Comparison of ENCODE assay signal across 8 cellular contexts in the genomic region with DNA sequence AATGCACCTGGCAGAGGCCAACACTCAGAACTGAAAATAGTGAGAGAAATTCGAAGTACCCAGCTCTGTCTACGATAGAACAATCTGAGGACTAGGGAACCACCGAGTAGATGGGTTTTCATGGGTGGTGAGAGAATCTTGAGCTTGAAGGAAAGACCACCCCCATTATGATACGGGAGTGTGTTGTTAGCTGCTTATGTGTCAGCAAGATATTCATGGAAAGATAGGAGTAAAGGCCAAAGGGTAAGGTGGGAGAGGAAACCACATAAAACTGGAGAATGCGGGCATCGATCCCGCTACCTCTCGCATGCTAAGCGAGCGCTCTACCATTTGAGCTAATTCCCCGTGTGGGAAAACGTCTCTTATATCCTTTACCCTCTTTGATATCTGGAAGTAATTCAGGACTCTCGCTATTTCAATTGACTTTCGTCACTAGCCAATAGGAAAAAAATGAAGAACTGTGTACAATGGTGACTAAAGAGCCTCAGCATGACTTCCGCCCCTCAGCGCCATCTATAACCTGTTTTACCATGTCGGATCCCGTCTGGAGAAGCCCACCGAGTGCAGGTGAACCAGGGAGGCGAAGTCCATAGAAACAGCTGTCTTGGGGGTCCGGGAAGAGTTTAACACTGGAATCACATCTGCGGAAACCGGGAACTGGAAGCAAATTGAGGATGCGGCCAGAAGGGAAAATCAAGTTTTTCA. TPM values are rescaled to one million over a fixed set of nuclear protein-coding genes. Genes with fewer than 3 reads are reported as not detected.
A peak's percentile ranks its signal among the peaks of the same experiment; 100 is the strongest.
DNase-seq lines count a peak whose midpoint lies in the region; ATAC-seq and TF ChIP-seq lines count a peak whose summit lies in the region.

No MANE protein-coding gene starts in this region.

- H3K4me3 Mint-ChIP-seq in activated naive CD8-positive, alpha-beta T cell treated with anti-CD3 and anti-CD28 coated beads for 36 hours: peak overlapping the region; percentile 84

- H3K27me3 Mint-ChIP-seq in activated naive CD8-positive, alpha-beta T cell treated with anti-CD3 and anti-CD28 coated beads for 36 hours: peaks cover 12% of the 10 kb centered on the region

- H3K4me1 Mint-ChIP-seq in activated naive CD8-positive, alpha-beta T cell treated with anti-CD3 and anti-CD28 coated beads for 36 hours: peaks cover 33% of the 10 kb centered on the region

- TF ChIP-seq CTCF in PC-9 (conservative IDR thresholded peaks at IDR 0.05) (no peak), cardiac muscle cell (IDR thresholded peaks at IDR 0.05; ENCODE audit: low read depth, low read length) (no peak), parathyroid adenoma (IDR thresholded peaks at IDR 0.05) (no peak)

- H3F3A ChIP-seq in PC-9 (ENCODE audit: insufficient read depth, low read depth): peaks cover 37% of the 10 kb centered on the region

- no peaks in the 10 kb centered on the region for H3K79me2 ChIP-seq in PC-9 (ENCODE audit: low read depth)
- no peaks in the 10 kb centered on the region for H3K79me2 ChIP-seq in parathyroid adenoma

- ATAC-seq in GM21360 (IDR thresholded peaks at IDR 0.05; ENCODE audit: unreplicated experiment): no peak
- no peak for ATAC-seq in HG03469 (IDR thresholded peaks at IDR 0.05; ENCODE audit: unreplicated experiment)

- no peaks in the 10 kb centered on the region for H3K36me3 ChIP-seq in PC-9 (ENCODE audit: low read depth)
- no peaks in the 10 kb centered on the region for H3K36me3 ChIP-seq in cardiac muscle cell
- no peaks in the 10 kb centered on the region for H3K36me3 ChIP-seq in parathyroid adenoma (ENCODE audit: control insufficient read depth, insufficient read depth, low read length)

- peak; percentile 95 for DNase-seq in DMS 273 (lab: John Stamatoyannopoulos, UW; ENCODE audit: unreplicated experiment)
- DNase-seq in LHCN-M2 (ENCODE audit: low read depth): peak; percentile 90
- DNase-seq in PC-9: peak; percentile 76 to 90
- peak; percentile 47 for DNase-seq in activated naive CD8-positive, alpha-beta T cell treated with anti-CD3 and anti-CD28 coated beads for 36 hours
- DNase-seq in cardiac muscle cell (ENCODE audit: low read depth in 1 of 2, low spot score in 1 of 2): peak; percentile 72 to 87

- H3K36me3 Mint-ChIP-seq in activated naive CD8-positive, alpha-beta T cell treated with anti-CD3 and anti-CD28 coated beads for 36 hours: peaks cover 3% of the 10 kb centered on the region

- TSS peak; percentile 74 for BruUV-seq in PC-9 (replicated peaks; lab: Mats Ljungman, UMichigan)

- POLR2A ChIA-PET in PC-9 (lab: Charles Lee; ENCODE audit: unreplicated experiment): interaction anchor here (0.5 to 1.4 kb wide), 5 partner anchors 24 to 546 kb away, joined by 3 to 39 read pairs (median 3); a partner anchor contains a TSS

- H3K27me3 ChIP-seq in PC-9 (ENCODE audit: insufficient read depth, low read depth) (no peaks in the 10 kb centered on the region), cardiac muscle cell (peaks cover 7% of the 10 kb centered on the region), parathyroid adenoma (ENCODE audit: control insufficient read depth, insufficient read depth, low read length) (no peaks in the 10 kb centered on the region)

- H3K4me3 ChIP-seq in PC-9 (peak overlapping the region; percentile 74), cardiac muscle cell (peak overlapping the region; percentile 49), parathyroid adenoma (ENCODE audit: low read depth, low read length) (peak overlapping the region; percentile 56)

- H3K9me2 ChIP-seq in PC-9 (ENCODE audit: insufficient read depth): no peaks in the 10 kb centered on the region

- no peaks in the 10 kb centered on the region for H4K20me1 ChIP-seq in PC-9 (ENCODE audit: insufficient read depth)

- H3K4me1 ChIP-seq in PC-9 (replicated peaks; ENCODE audit: insufficient read depth) (0 out of 2 replicates have a peak, but pooled peaks cover 6% of the 10 kb centered on the region), cardiac muscle cell (ENCODE audit: low read depth) (no peaks in the 10 kb centered on the region), parathyroid adenoma (no peaks in the 10 kb centered on the region)

- intact Hi-C loops in PC-9 (cut with micrococcal nuclease; ENCODE audit: unreplicated experiment): loop anchor here (1.0 kb wide), 1 partner anchor 25 kb away; a partner anchor contains a TSS

- peak overlapping the region; percentile 90 for H3K27ac Mint-ChIP-seq in activated naive CD8-positive, alpha-beta T cell treated with anti-CD3 and anti-CD28 coated beads for 36 hours

- CTCF ChIA-PET in PC-9 (lab: Charles Lee): interaction anchor here (0.5 to 3.1 kb wide), 9 partner anchors 24 to 617 kb away, joined by 3 to 22 read pairs (median 7); no protein-coding TSS in a partner anchor

- H2AFZ ChIP-seq in PC-9 (peak overlapping the region; percentile 96), parathyroid adenoma (peak overlapping the region; percentile 86)

- peak overlapping the region; percentile 82 for H3K27ac ChIP-seq in PC-9
- no peak overlapping the region for H3K27ac ChIP-seq in cardiac muscle cell
- H3K27ac ChIP-seq in parathyroid adenoma: peak overlapping the region; percentile 55

- H3K9me3 ChIP-seq in PC-9 (ENCODE audit: insufficient read depth, low read depth): no peaks in the 10 kb centered on the region
- H3K9me3 ChIP-seq in cardiac muscle cell (ENCODE audit: low read depth): no peaks in the 10 kb centered on the region
- no peaks in the 10 kb centered on the region for H3K9me3 ChIP-seq in parathyroid adenoma (ENCODE audit: control insufficient read depth, low read length)

- no peak overlapping the region for H3K9ac ChIP-seq in parathyroid adenoma

- peaks cover 2% of the 10 kb centered on the region for H3K9me3 Mint-ChIP-seq in activated naive CD8-positive, alpha-beta T cell treated with anti-CD3 and anti-CD28 coated beads for 36 hours

- peak overlapping the region; percentile 72 for H3K4me2 ChIP-seq in PC-9
- peak overlapping the region; percentile 71 for H3K4me2 ChIP-seq in parathyroid adenoma (ENCODE audit: low read length)

RNA-seq across cellular contexts. Expression of a gene that starts 25.0 kb away (rescaled TPM):
- total RNA-seq in LHCN-M2 (2014; rRNA removed) (16.7 and 20.6 TPM in 2 replicates), PC-9 (2021) (16.8 and 19.5 TPM in 2 replicates), cardiac muscle cell (21.2 and 25.4 TPM in 2 replicates)
- polyA plus RNA-seq in LHCN-M2 (2012): 12.2 TPM
- 10 to 100 TPM; 44.5 to 45.8 TPM for total RNA-seq in activated naive CD8-positive, alpha-beta T cell treated with anti-CD3 and anti-CD28 coated beads for 36 hours
- 27.0 and 30.2 TPM in 2 replicates for polyA plus RNA-seq in cardiac muscle cell

RNA-seq across cellular contexts. Expression of a gene that starts 33.6 kb away (rescaled TPM):
- total RNA-seq in LHCN-M2 (2014; rRNA removed): 72.8 and 96.6 TPM in 2 replicates
- 31.7 TPM for polyA plus RNA-seq in LHCN-M2 (2012)
- total RNA-seq in PC-9 (2021): 86.9 and 90.5 TPM in 2 replicates
- 10 to 100 TPM; 89.2 to 90.1 TPM for total RNA-seq in activated naive CD8-positive, alpha-beta T cell treated with anti-CD3 and anti-CD28 coated beads for 36 hours
- 56.6 and 57.1 TPM in 2 replicates for total RNA-seq in cardiac muscle cell
- 54.7 and 62.4 TPM in 2 replicates for polyA plus RNA-seq in cardiac muscle cell
